1 cellular context compared by ENCODE assay signal in genomic region chr7:54878339-54878738, GRCh38.
TF ChIP-seq lines count a peak whose summit lies in the region.

No MANE protein-coding gene starts in this region.

TF ChIP-seq in SK-N-SH, 30 proteins besides CTCF, POLR2A, EP300 and RAD21 (continued from another document):
- TF ChIP-seq PBX3 (IDR thresholded peaks at IDR 0.05) (no peak), TAF1 (IDR thresholded peaks at IDR 0.05; ENCODE audit: borderline replicate concordance, low read depth, low read length) (no peak)
